24 cellular contexts compared by ENCODE assay signal in genomic region chr1:158961178-158961577, GRCh38. TPM values are rescaled to one million over a fixed set of nuclear protein-coding genes. Genes with fewer than 3 reads are reported as not detected.
"Had no signal": no experiment of that assay in that cellular context is flagged by ENCODE, and none has a peak within 500 bp of the region (broad histone marks: within the 10 kb centered on the region; RNA-seq: fewer than 3 reads in every experiment).

No MANE protein-coding gene starts in this region.

- DNase-seq: activated CD4-positive, alpha-beta T cell treated with anti-CD3 and anti-CD28 coated beads, Interleukin-2, amount 50 U/mL, for 4 hours; activated gamma-delta T cell; activated naive CD8-positive, alpha-beta T cell treated with anti-CD3 and anti-CD28 coated beads for 36 hours; amygdala; body of pancreas; effector CD4-positive, alpha-beta T cell; heart left ventricle; left ventricle myocardium superior; mucosa of descending colon; naive B cell; ovary; psoas muscle; SJCRH30; small intestine; stimulated activated CD4-positive, alpha-beta T cell treated with anti-CD3 and anti-CD28 coated beads, Interleukin-15, amount 100 ng/mL, for 24 hours; stimulated activated CD4-positive, alpha-beta T cell treated with anti-CD3 and anti-CD28 coated beads, Interleukin-2, amount 100 ng/mL, for 48 hours; stomach; T1000 had no signal

- H3K4me1 ChIP-seq: body of pancreas, gastroesophageal sphincter, heart left ventricle, psoas muscle, SJCRH30, stomach had no signal

- ATAC-seq: body of pancreas, esophagus mucosa, gastroesophageal sphincter, heart left ventricle, left ventricle myocardium superior, mucosa of descending colon, psoas muscle, right cardiac atrium had no signal

- FAIRE-seq: small intestine had no signal

- H3K4me1 Mint-ChIP-seq: naive B cell had no signal

- H3K9me3 Mint-ChIP-seq: type B pancreatic cell had no signal

- H3K36me3 Mint-ChIP-seq: naive B cell, type B pancreatic cell had no signal

- H3K36me3 ChIP-seq: gastroesophageal sphincter, heart left ventricle, ovary, SJCRH30, stomach had no signal

- H3K27ac ChIP-seq: body of pancreas, coronary artery, gastroesophageal sphincter, heart left ventricle, ovary, psoas muscle, SJCRH30, stomach had no signal

- H3K27me3 Mint-ChIP-seq: memory B cell had no signal

- H3K27ac Mint-ChIP-seq: activated naive CD8-positive, alpha-beta T cell treated with anti-CD3 and anti-CD28 coated beads for 36 hours; memory B cell; type B pancreatic cell had no signal

- H3K4me3 Mint-ChIP-seq: activated naive CD8-positive, alpha-beta T cell treated with anti-CD3 and anti-CD28 coated beads for 36 hours; memory B cell; naive B cell; type B pancreatic cell had no signal

- H3K4me3 ChIP-seq: body of pancreas, coronary artery, gastroesophageal sphincter, heart left ventricle, mucosa of descending colon, ovary, psoas muscle, SJCRH30, stomach had no signal

- H3K9me3 ChIP-seq: body of pancreas, heart left ventricle, mucosa of descending colon, ovary, psoas muscle, SJCRH30 had no signal

- H3K27me3 ChIP-seq: body of pancreas, gastroesophageal sphincter, ovary, SJCRH30 had no signal

RNA-seq across cellular contexts. Expression of gene PYHIN1, which starts 29.8 kb away (rescaled TPM):
- total RNA-seq: left ventricle myocardium superior, SJCRH30 had no signal
